ENCODE assay signal across 8 cellular contexts in the genomic region with DNA sequence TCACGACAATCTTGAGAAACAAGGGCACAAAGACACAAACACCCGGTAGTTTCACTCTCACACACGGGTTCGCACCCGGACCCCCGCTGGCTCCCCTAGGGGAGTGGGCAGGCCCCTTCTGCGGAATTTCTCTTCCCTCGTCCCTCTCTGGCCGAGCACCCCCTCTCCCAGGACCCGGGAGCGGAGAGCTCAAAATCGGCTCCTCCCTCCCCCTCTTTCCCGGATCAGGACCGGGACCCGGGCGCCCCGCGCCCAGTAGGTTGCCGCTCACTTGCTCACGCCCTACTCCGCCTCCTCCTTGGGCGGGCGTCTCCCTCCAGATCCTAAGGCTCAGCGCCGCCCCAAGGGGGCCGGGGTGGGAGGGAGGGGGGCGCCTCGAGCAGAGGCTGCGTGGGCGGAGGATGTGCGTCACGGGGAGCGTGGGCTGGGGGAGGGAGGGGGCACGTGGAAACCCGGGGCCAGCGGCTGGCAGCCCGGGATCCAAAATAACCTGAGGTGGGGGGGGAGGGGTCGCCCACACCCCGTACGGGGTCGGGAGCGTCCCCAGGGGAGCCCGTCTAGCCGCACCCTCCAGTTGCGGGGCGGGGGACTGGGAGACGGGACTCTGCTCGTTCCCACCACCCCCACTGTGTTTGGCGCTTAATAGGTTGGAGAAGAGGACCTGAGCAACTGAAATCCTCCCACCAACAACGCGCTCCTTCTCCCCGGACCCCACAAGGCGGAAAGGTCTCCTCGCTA. TPM values are rescaled to one million over a fixed set of nuclear protein-coding genes. Genes with fewer than 3 reads are reported as not detected.
DNase-seq lines count a peak whose midpoint lies in the region; ATAC-seq and TF ChIP-seq lines count a peak whose summit lies in the region.

No MANE protein-coding gene starts in this region.

- 1% methylated on average over 48 to 54 of the region's 54 CpGs for WGBS in lung, 2 donors

- ATAC-seq in HG02678 (IDR thresholded peaks at IDR 0.05; ENCODE audit: unreplicated experiment) (peak; percentile 33), lung (ENCODE audit: insufficient read depth, low FRiP score) (peak; percentile 59)

- H3K9me3 ChIP-seq in duodenal mucosa (ENCODE audit: control insufficient read depth in 1 of 2, low read length in 2 of 2) (no peaks in the 10 kb centered on the region), lung (ENCODE audit: control insufficient read depth in 2 of 2, insufficient read depth in 1 of 2, low read length in 1 of 2) (no peaks in the 10 kb centered on the region)

- H3K36me3 ChIP-seq in duodenal mucosa (ENCODE audit: control insufficient read depth in 1 of 2, insufficient read depth in 2 of 2, low read length in 2 of 2) (peaks cover 0 to 4% of the 10 kb centered on the region in 2 donors), lung (ENCODE audit: control insufficient read depth in 2 of 2, insufficient read depth in 2 of 2, low read length in 2 of 2) (peaks cover 3 to 12% of the 10 kb centered on the region in 2 donors)

- peak overlapping the region; percentile 79 to 89 for H3K9ac ChIP-seq in duodenal mucosa (ENCODE audit: low read depth in 1 of 2, low read length in 2 of 2)

- CTCF ChIA-PET in activated CD4-positive, alpha-beta memory T cell treated with anti-CD3 and anti-CD28 coated beads for 36 hours (lab: Charles Lee) = interaction anchor here (0.6 to 14.4 kb wide), 5 partner anchors 11 to 156 kb away, joined by 3 to 251 read pairs (median 4); a partner anchor contains a TSS

- no peaks in the 10 kb centered on the region for H3K9me3 Mint-ChIP-seq in activated CD4-positive, alpha-beta memory T cell treated with anti-CD3 and anti-CD28 coated beads for 36 hours

- H3K27ac ChIP-seq in duodenal mucosa (ENCODE audit: low read depth, low read length) = peak overlapping the region; percentile 97
- peak overlapping the region; percentile 99 for H3K27ac ChIP-seq in lung (ENCODE audit: low read depth in 1 of 2, low read length in 1 of 2)

- peaks cover 50% of the 10 kb centered on the region for H3K4me1 Mint-ChIP-seq in activated CD4-positive, alpha-beta memory T cell treated with anti-CD3 and anti-CD28 coated beads for 36 hours (ENCODE audit: low read depth)

- H3K36me3 Mint-ChIP-seq in activated CD4-positive, alpha-beta memory T cell treated with anti-CD3 and anti-CD28 coated beads for 36 hours = peaks cover 23% of the 10 kb centered on the region

- no peaks in the 10 kb centered on the region for H3K27me3 ChIP-seq in duodenal mucosa (ENCODE audit: control insufficient read depth in 1 of 2, insufficient read depth in 2 of 2, low read length in 2 of 2)
- H3K27me3 ChIP-seq in lung (ENCODE audit: control insufficient read depth, insufficient read depth) = no peaks in the 10 kb centered on the region

- H3K4me3 Mint-ChIP-seq in activated CD4-positive, alpha-beta memory T cell treated with anti-CD3 and anti-CD28 coated beads for 36 hours = peak overlapping the region; percentile 89

- no peaks in the 10 kb centered on the region for H3K27me3 Mint-ChIP-seq in activated CD4-positive, alpha-beta memory T cell treated with anti-CD3 and anti-CD28 coated beads for 36 hours

- H3K4me3 ChIP-seq in GM12875 (ENCODE audit: low read depth, low read length) (peak overlapping the region; percentile 91), duodenal mucosa (ENCODE audit: low read depth in 1 of 2, low read length in 2 of 2) (peak overlapping the region; percentile 81 to 82), lung (peak overlapping the region; percentile 57)

- TF ChIP-seq CTCF in GM12875 (IDR thresholded peaks at IDR 0.05; ENCODE audit: borderline replicate concordance, insufficient read depth, low read depth, low read length) = no peak
- no peak for TF ChIP-seq CTCF in lung (IDR thresholded peaks at IDR 0.05; ENCODE audit: control extremely low read depth, extremely low read depth)

- POLR2A ChIA-PET in activated CD4-positive, alpha-beta memory T cell treated with anti-CD3 and anti-CD28 coated beads for 36 hours (lab: Charles Lee) = interaction anchor here (0.6 to 6.7 kb wide), 8 partner anchors 9 to 727 kb away, joined by 4 to 52 read pairs (median 5); a partner anchor contains a TSS

- H3K4me1 ChIP-seq in duodenal mucosa (ENCODE audit: control insufficient read depth in 1 of 2, insufficient read depth in 2 of 2, low read length in 2 of 2) = peaks cover 25 to 38% of the 10 kb centered on the region in 2 donors
- peaks cover 0 to 10% of the 10 kb centered on the region in 2 donors for H3K4me1 ChIP-seq in lung (ENCODE audit: control insufficient read depth in 2 of 2, insufficient read depth in 2 of 2, low read length in 2 of 2)

- DNase-seq in NCI-H2171 treated with DMSO at 0.1 percent for 48 hours (lab: John Stamatoyannopoulos, UW) (peak; percentile 81), lung (ENCODE audit: low spot score) (peak; percentile 93), SKM-1 (lab: John Stamatoyannopoulos, UW; ENCODE audit: unreplicated experiment) (no peak)
- DNase-seq in activated CD4-positive, alpha-beta memory T cell treated with anti-CD3 and anti-CD28 coated beads for 36 hours = peak; percentile 95
- peak; percentile 83 to 96 (median 92) for DNase-seq in stimulated activated CD4-positive, alpha-beta T cell treated with anti-CD3 and anti-CD28 coated beads, TNF-alpha, amount 100 ng/mL, for 24 hours (ENCODE audit: low read depth in 3 of 3)

- intact Hi-C loops in activated CD4-positive, alpha-beta memory T cell treated with anti-CD3 and anti-CD28 coated beads for 36 hours (cut with micrococcal nuclease) = loop anchor here (1.0 to 5.0 kb wide), 5 partner anchors 8 to 450 kb away; a partner anchor contains a TSS

- H3K27ac Mint-ChIP-seq in activated CD4-positive, alpha-beta memory T cell treated with anti-CD3 and anti-CD28 coated beads for 36 hours = peak overlapping the region; percentile 98

RNA-seq across cellular contexts. Expression of a gene that starts 1.8 kb away (rescaled TPM):
- total RNA-seq in activated CD4-positive, alpha-beta memory T cell treated with anti-CD3 and anti-CD28 coated beads for 36 hours = 10 to 100 TPM; 39.6 to 41.6 TPM
- 10 to 100 TPM; 45.2 to 51.3 TPM for total RNA-seq in lung
- 10 to 100 TPM; 16.7 to 32.5 TPM for polyA plus RNA-seq in lung

RNA-seq across cellular contexts. Expression of a gene that starts 8.5 kb away (rescaled TPM):
- 10 to 100 TPM; 70.6 to 73.5 TPM for total RNA-seq in activated CD4-positive, alpha-beta memory T cell treated with anti-CD3 and anti-CD28 coated beads for 36 hours
- 10 to 100 TPM; 10.6 to 14.3 TPM for total RNA-seq in lung
- polyA plus RNA-seq in lung = 1 to 10 TPM; 3.7 to 4.8 TPM

RNA-seq across cellular contexts. Expression of a gene that starts 24.0 kb away (rescaled TPM):
- total RNA-seq in activated CD4-positive, alpha-beta memory T cell treated with anti-CD3 and anti-CD28 coated beads for 36 hours = 100 to 1,000 TPM; 209 to 218 TPM
- total RNA-seq in lung = 100 to 1,000 TPM; 118 to 216 TPM
- 100 to 1,000 TPM; 150 to 199 TPM for polyA plus RNA-seq in lung

RNA-seq across cellular contexts. Expression of a gene that starts 37.2 kb away (rescaled TPM):
- total RNA-seq in activated CD4-positive, alpha-beta memory T cell treated with anti-CD3 and anti-CD28 coated beads for 36 hours = under 1 TPM; 0.61 to 0.97 TPM
- total RNA-seq in lung = under 1 TPM; 0.09 to 0.67 TPM
- polyA plus RNA-seq in lung = under 1 TPM; 0.13 to 0.28 TPM

RNA-seq across cellular contexts. Expression of a gene that starts 41.2 kb away (rescaled TPM):
- total RNA-seq in activated CD4-positive, alpha-beta memory T cell treated with anti-CD3 and anti-CD28 coated beads for 36 hours = 1 to 10 TPM; 1.4 TPM
- 100 to 1,000 TPM; 166 to 338 TPM for total RNA-seq in lung
- 10 to 100 TPM; 52.6 to 77.4 TPM for polyA plus RNA-seq in lung

Comparison
In these comparisons a context has a peak if more than half of its experiments do, and no peak if none do; other contexts are left out.
1. RNA of a gene that starts 8.5 kb away (total RNA-seq): 70.6 to 73.5 TPM in activated CD4-positive, alpha-beta memory T cell treated with anti-CD3 and anti-CD28 coated beads for 36 hours; 10.6 to 14.3 TPM in lung; every median in the first group is over 4 times any median in the second.
2. Peak in every context shown above with its lines, with median percentiles within 50 percentile points of each other: H3K4me3 ChIP-seq.